Comparison of ENCODE assay signal across 28 cellular contexts in genomic region chr6:56789342-56789741, GRCh38.
"Had no signal": no experiment of that assay in that cellular context is flagged by ENCODE, and none has a peak within 500 bp of the region (broad histone marks: within the 10 kb centered on the region; RNA-seq: fewer than 3 reads in every experiment).

No MANE protein-coding gene starts in this region.

- H3K9me3 Mint-ChIP-seq: activated naive CD4-positive, alpha-beta T cell treated with anti-CD3 and anti-CD28 coated beads, Interleukin-2, amount 50 U/mL, for 24 hours; activated naive CD8-positive, alpha-beta T cell treated with anti-CD3 and anti-CD28 coated beads, Interleukin-2, amount 50 U/mL, for 24 hours had no signal

- H3K27ac Mint-ChIP-seq: activated CD4-positive, alpha-beta T cell treated with anti-CD3 and anti-CD28 coated beads for 36 hours; activated CD8-positive, alpha-beta memory T cell treated with anti-CD3 and anti-CD28 coated beads, Interleukin-2, amount 10 ng/mL, durations not matched to agents 7 days and 5 days; activated CD8-positive, alpha-beta T cell treated with anti-CD3 and anti-CD28 coated beads, Interleukin-2, amount 10 ng/mL, durations not matched to agents 7 days and 5 days; activated naive CD4-positive, alpha-beta T cell treated with anti-CD3 and anti-CD28 coated beads, Interleukin-2, amount 50 U/mL, for 24 hours; activated naive CD8-positive, alpha-beta T cell treated with anti-CD3 and anti-CD28 coated beads, Interleukin-2, amount 50 U/mL, for 24 hours; activated T-helper 2 cell treated with anti-CD3 and anti-CD28 coated beads, Interferon-gamma antibody, Interleukin-2, Interleukin-4, amounts not matched to agents 10 μg/mL and 5 μg/mL and 100 μg/mL, durations not matched to agents 14 hours and 24 hours and 36 hours; immature natural killer cell; mesothelial cell of epicardium; naive B cell; stimulated activated naive B cell treated with anti-CD40 and anti-IgM and Interleukin-4, amounts not matched to agents 10 μg/mL and 1 μg/mL and 100 μg/mL, for 72 hours; T-helper 2 cell treated with Interferon-gamma antibody and Interleukin-4, amounts not matched to agents 5 μg/mL and 100 μg/mL, for 36 hours had no signal

- H3K9me3 ChIP-seq: heart left ventricle, pancreas, prostate gland, right atrium auricular region, suprapubic skin, tibial nerve had no signal

- H3K36me3 Mint-ChIP-seq: activated CD8-positive, alpha-beta memory T cell treated with anti-CD3 and anti-CD28 coated beads, Interleukin-2, amount 10 ng/mL, durations not matched to agents 7 days and 5 days; activated naive CD4-positive, alpha-beta T cell treated with anti-CD3 and anti-CD28 coated beads, Interleukin-2, amount 50 U/mL, for 24 hours; stimulated activated naive B cell treated with anti-CD40 and anti-IgM and Interleukin-4, amounts not matched to agents 10 μg/mL and 1 μg/mL and 100 μg/mL, for 72 hours had no signal

- ATAC-seq: activated CD4-positive, alpha-beta T cell treated with anti-CD3 and anti-CD28 coated beads for 36 hours; activated CD8-positive, alpha-beta memory T cell treated with anti-CD3 and anti-CD28 coated beads, Interleukin-2, amount 10 ng/mL, durations not matched to agents 7 days and 5 days; activated CD8-positive, alpha-beta T cell treated with anti-CD3 and anti-CD28 coated beads, Interleukin-2, amount 10 ng/mL, durations not matched to agents 7 days and 5 days; activated naive CD8-positive, alpha-beta T cell treated with anti-CD3 and anti-CD28 coated beads, Interleukin-2, amount 50 U/mL, for 24 hours; heart left ventricle; left colon; stimulated activated naive B cell treated with anti-CD40 and anti-IgM and Interleukin-4, amounts not matched to agents 10 μg/mL and 1 μg/mL and 100 μg/mL, for 72 hours had no signal

- H3K4me1 ChIP-seq: pancreas, prostate gland had no signal

- H3K4me1 Mint-ChIP-seq: activated CD4-positive, alpha-beta T cell treated with anti-CD3 and anti-CD28 coated beads for 36 hours; activated CD8-positive, alpha-beta memory T cell treated with anti-CD3 and anti-CD28 coated beads, Interleukin-2, amount 10 ng/mL, durations not matched to agents 7 days and 5 days; activated naive CD4-positive, alpha-beta T cell treated with anti-CD3 and anti-CD28 coated beads, Interleukin-2, amount 50 U/mL, for 24 hours; activated naive CD8-positive, alpha-beta T cell treated with anti-CD3 and anti-CD28 coated beads, Interleukin-2, amount 50 U/mL, for 24 hours; immature natural killer cell; naive B cell; stimulated activated naive B cell treated with anti-CD40 and anti-IgM and Interleukin-4, amounts not matched to agents 10 μg/mL and 1 μg/mL and 100 μg/mL, for 72 hours had no signal

- H3K27me3 ChIP-seq: heart left ventricle, pancreas, right atrium auricular region, suprapubic skin, tibial nerve had no signal

- H3K27ac ChIP-seq: heart left ventricle, prostate gland, suprapubic skin, tibial nerve had no signal

- H3K4me3 Mint-ChIP-seq: activated CD4-positive, alpha-beta T cell treated with anti-CD3 and anti-CD28 coated beads for 36 hours; activated CD8-positive, alpha-beta memory T cell treated with anti-CD3 and anti-CD28 coated beads, Interleukin-2, amount 10 ng/mL, durations not matched to agents 7 days and 5 days; activated CD8-positive, alpha-beta T cell treated with anti-CD3 and anti-CD28 coated beads, Interleukin-2, amount 10 ng/mL, durations not matched to agents 7 days and 5 days; activated naive CD4-positive, alpha-beta T cell treated with anti-CD3 and anti-CD28 coated beads, Interleukin-2, amount 50 U/mL, for 24 hours; activated naive CD8-positive, alpha-beta T cell treated with anti-CD3 and anti-CD28 coated beads, Interleukin-2, amount 50 U/mL, for 24 hours; immature natural killer cell; mesothelial cell of epicardium; naive B cell; stimulated activated naive B cell treated with anti-CD40 and anti-IgM and Interleukin-4, amounts not matched to agents 10 μg/mL and 1 μg/mL and 100 μg/mL, for 72 hours; T-helper 2 cell treated with Interferon-gamma antibody and Interleukin-4, amounts not matched to agents 5 μg/mL and 100 μg/mL, for 36 hours had no signal

- FAIRE-seq: kidney, pancreas had no signal

- H3K36me3 ChIP-seq: heart left ventricle, pancreas, prostate gland, right atrium auricular region, suprapubic skin had no signal

- H3K4me3 ChIP-seq: heart left ventricle, pancreas, prostate gland, right atrium auricular region, suprapubic skin, tibial nerve had no signal

- DNase-seq: activated CD4-positive, alpha-beta T cell treated with anti-CD3 and anti-CD28 coated beads for 36 hours; activated CD4-positive, CD25-positive, alpha-beta regulatory T cell; activated CD8-positive, alpha-beta memory T cell treated with anti-CD3 and anti-CD28 coated beads, Interleukin-2, amount 10 ng/mL, durations not matched to agents 7 days and 5 days; activated CD8-positive, alpha-beta T cell treated with anti-CD3 and anti-CD28 coated beads, Interleukin-2, amount 10 ng/mL, durations not matched to agents 7 days and 5 days; activated naive CD8-positive, alpha-beta T cell treated with anti-CD3 and anti-CD28 coated beads, Interleukin-2, amount 50 U/mL, for 24 hours; activated T-cell treated with anti-CD3 and anti-CD28 coated beads, Interleukin-2, amount 50 U/mL, for 48 hours; amygdala; central memory CD4-positive, alpha-beta T cell; heart left ventricle; hypothalamus; immature natural killer cell; kidney; left colon; naive B cell; nucleus accumbens; pancreas; stimulated activated CD4-positive, alpha-beta T cell treated with anti-CD3 and anti-CD28 coated beads, Interleukin-15, amount 100 ng/mL, for 24 hours; stimulated activated CD4-positive, alpha-beta T cell treated with anti-CD3 and anti-CD28 coated beads, Interleukin-2, amount 100 ng/mL, for 24 hours; stimulated activated naive B cell treated with anti-CD40 and anti-IgM and Interleukin-4, amounts not matched to agents 10 μg/mL and 1 μg/mL and 100 μg/mL, for 72 hours; T-helper 1 cell had no signal
